22 cellular contexts compared by ENCODE assay signal in genomic region chr6:169429001-169429400, GRCh38.
DNase-seq lines count a peak whose midpoint lies in the region; ATAC-seq and TF ChIP-seq lines count a peak whose summit lies in the region.
"Had no signal": no experiment of that assay in that cellular context is flagged by ENCODE, and none has a peak within 500 bp of the region (broad histone marks: within the 10 kb centered on the region; RNA-seq: fewer than 3 reads in every experiment).

No MANE protein-coding gene starts in this region.

- no peak overlapping the region for H3K4me3 ChIP-seq in GM23338
- H3K4me3 ChIP-seq in coronary artery: peak overlapping the region; percentile 54
- no peak overlapping the region for H3K4me3 ChIP-seq in smooth muscle cell
- no peak overlapping the region for H3K4me3 ChIP-seq in BE2C (ENCODE audit: low read depth, low read length)
- H3K4me3 ChIP-seq: cardiac muscle cell had no signal

- H2AFZ ChIP-seq in GM23338: no peak overlapping the region
- H2AFZ ChIP-seq in smooth muscle cell (ENCODE audit: low read depth): peak overlapping the region; percentile 41

- DNase-seq in GM23338 (ENCODE audit: low spot score) (no peak), coronary artery (ENCODE audit: low spot score) (no peak), smooth muscle cell (lab: John Stamatoyannopoulos, UW; ENCODE audit: unreplicated experiment) (no peak), GM20000 (ENCODE audit: low spot score) (no peak), HFFc6 (no peak), BE2C (no peak)
- DNase-seq in activated T-cell treated with anti-CD3 and anti-CD28 coated beads, Interleukin-2, amount 50 U/mL, for 4 hours: no peak
- DNase-seq: activated CD4-positive, alpha-beta T cell treated with anti-CD3 and anti-CD28 coated beads for 48 hours; activated naive CD4-positive, alpha-beta T cell treated with anti-CD3 and anti-CD28 coated beads for 36 hours; amygdala; C1 segment of cervical spinal cord; Caco-2; kidney glomerular epithelial cell; naive B cell; NCI-H446 treated with DMSO at 0.1 percent for 48 hours; OCI-M1 had no signal

- H3K9me3 ChIP-seq in smooth muscle cell (replicated peaks; ENCODE audit: low read depth) (peaks cover 7% of the 10 kb centered on the region), BE2C (no peaks in the 10 kb centered on the region; the same call in 1 of the 2 replicates)

- peak; percentile 9; the same call in 2 of the 3 replicates for ATAC-seq in GM23338
- no peak for ATAC-seq in activated T-cell treated with anti-CD3 and anti-CD28 coated beads, Interleukin-2, amount 50 U/mL, for 4 hours
- ATAC-seq: HCT116 had no signal

- H3K79me2 ChIP-seq in GM23338 (replicated peaks; ENCODE audit: insufficient read depth) (no peaks in the 10 kb centered on the region), smooth muscle cell (ENCODE audit: low read depth) (no peaks in the 10 kb centered on the region)

- peaks cover 61% of the 10 kb centered on the region for H3K36me3 Mint-ChIP-seq in GM23338 (ENCODE audit: low read depth)
- H3K36me3 Mint-ChIP-seq in nephron (ENCODE audit: low read depth): peaks cover 32% of the 10 kb centered on the region
- peaks cover 34% of the 10 kb centered on the region for H3K36me3 Mint-ChIP-seq in HFFc6 (ENCODE audit: low read depth)
- H3K36me3 Mint-ChIP-seq in activated T-cell treated with anti-CD3 and anti-CD28 coated beads, Interleukin-2, amount 50 U/mL, for 4 hours (ENCODE audit: insufficient read depth): no peaks in the 10 kb centered on the region

- H4K20me1 ChIP-seq in GM23338 (replicated peaks; ENCODE audit: insufficient read depth): no peaks in the 10 kb centered on the region
- no peaks in the 10 kb centered on the region for H4K20me1 ChIP-seq in smooth muscle cell (ENCODE audit: low read depth)

- 93% methylated on average over 11 of the region's 11 CpGs for WGBS in smooth muscle cell (ENCODE audit: low lambda C conversion rate)

- H3K36me3 ChIP-seq in GM23338 (ENCODE audit: insufficient read depth) (peaks cover 12% of the 10 kb centered on the region; the same call in 1 of the 2 replicates), smooth muscle cell (ENCODE audit: low read depth) (no peaks in the 10 kb centered on the region), BE2C (no peaks in the 10 kb centered on the region)
- H3K36me3 ChIP-seq: cardiac muscle cell had no signal

- H3K4me1 Mint-ChIP-seq in GM23338 (peaks cover 21% of the 10 kb centered on the region), nephron (peaks cover 22% of the 10 kb centered on the region), HFFc6 (ENCODE audit: low read depth) (peaks cover 15% of the 10 kb centered on the region)
- H3K4me1 Mint-ChIP-seq in activated T-cell treated with anti-CD3 and anti-CD28 coated beads, Interleukin-2, amount 50 U/mL, for 4 hours (ENCODE audit: low read depth): no peaks in the 10 kb centered on the region
- H3K4me1 Mint-ChIP-seq: IgD-negative memory B cell, naive B cell had no signal

- H3K4me3 Mint-ChIP-seq in GM23338 (no peak overlapping the region), nephron (peak overlapping the region; percentile 15 to 53 (median 21)), HFFc6 (no peak overlapping the region)
- no peak overlapping the region for H3K4me3 Mint-ChIP-seq in activated T-cell treated with anti-CD3 and anti-CD28 coated beads, Interleukin-2, amount 50 U/mL, for 4 hours
- H3K4me3 Mint-ChIP-seq: activated naive CD4-positive, alpha-beta T cell treated with anti-CD3 and anti-CD28 coated beads for 36 hours; dendritic cell treated with granulocyte-macrophage colony-stimulating factor and Interleukin-4, amounts not matched to agents 40 ng/mL and 50 ng/mL, for 4 days; IgD-negative memory B cell; naive B cell had no signal

- H3K27me3 Mint-ChIP-seq in GM23338 (ENCODE audit: insufficient read depth, low read depth, poor library complexity): peaks cover 10% of the 10 kb centered on the region
- H3K27me3 Mint-ChIP-seq in nephron (ENCODE audit: low read depth): peaks cover 5% of the 10 kb centered on the region
- H3K27me3 Mint-ChIP-seq in HFFc6 (ENCODE audit: insufficient read depth): peaks cover 2% of the 10 kb centered on the region; the same call in 1 of the 2 replicates
- peaks cover 5% of the 10 kb centered on the region for H3K27me3 Mint-ChIP-seq in activated T-cell treated with anti-CD3 and anti-CD28 coated beads, Interleukin-2, amount 50 U/mL, for 4 hours (ENCODE audit: low read depth)
- H3K27me3 Mint-ChIP-seq: dendritic cell treated with granulocyte-macrophage colony-stimulating factor and Interleukin-4, amounts not matched to agents 40 ng/mL and 50 ng/mL, for 4 days; IgD-negative memory B cell; naive B cell had no signal

- H3K9me3 Mint-ChIP-seq in GM23338: peaks cover 73% of the 10 kb centered on the region
- H3K9me3 Mint-ChIP-seq in nephron: peaks cover 43% of the 10 kb centered on the region
- peaks cover 42% of the 10 kb centered on the region for H3K9me3 Mint-ChIP-seq in HFFc6
- peaks cover 30% of the 10 kb centered on the region for H3K9me3 Mint-ChIP-seq in activated T-cell treated with anti-CD3 and anti-CD28 coated beads, Interleukin-2, amount 50 U/mL, for 4 hours

- no peaks in the 10 kb centered on the region for H3K27me3 ChIP-seq in GM23338 (ENCODE audit: insufficient read depth)
- H3K27me3 ChIP-seq in smooth muscle cell (ENCODE audit: low read depth): no peaks in the 10 kb centered on the region
- no peaks in the 10 kb centered on the region for H3K27me3 ChIP-seq in BE2C
- H3K27me3 ChIP-seq: cardiac muscle cell had no signal

- H3K9ac ChIP-seq in smooth muscle cell (ENCODE audit: low read depth): no peak overlapping the region

- H3K4me1 ChIP-seq in GM23338 (ENCODE audit: insufficient read depth) (peaks cover 7% of the 10 kb centered on the region), smooth muscle cell (ENCODE audit: low read depth) (peaks cover 14% of the 10 kb centered on the region), BE2C (no peaks in the 10 kb centered on the region)
- H3K4me1 ChIP-seq: Caco-2 had no signal

- H3F3A ChIP-seq in GM23338 (replicated peaks; ENCODE audit: low read depth) (no peaks in the 10 kb centered on the region), smooth muscle cell (ENCODE audit: low read depth) (peaks cover 3% of the 10 kb centered on the region)

- no peak overlapping the region for H3K27ac ChIP-seq in GM23338 (ENCODE audit: low read depth)
- H3K27ac ChIP-seq in coronary artery: peak overlapping the region; percentile 12 to 76
- H3K27ac ChIP-seq in smooth muscle cell (ENCODE audit: low read depth): peak overlapping the region; percentile 86
- H3K27ac ChIP-seq: cardiac muscle cell, VCaP had no signal

- H3K4me2 ChIP-seq in GM23338 (no peak overlapping the region), smooth muscle cell (peak overlapping the region; percentile 72)

- no peaks in the 10 kb centered on the region for H3K9me2 ChIP-seq in GM23338 (ENCODE audit: insufficient read depth)

- TF ChIP-seq CTCF in GM23338 (conservative IDR thresholded peaks at IDR 0.05; ENCODE audit: low read depth in 2 of 2): no peak
- TF ChIP-seq CTCF in coronary artery (IDR thresholded peaks at IDR 0.05): no peak
- TF ChIP-seq CTCF in nephron (IDR thresholded peaks at IDR 0.05; ENCODE audit: unreplicated experiment in 3 of 3): no peak
- TF ChIP-seq CTCF in smooth muscle cell (IDR thresholded peaks at IDR 0.05; ENCODE audit: borderline replicate concordance, insufficient read depth, poor library complexity, severe bottlenecking): no peak
- TF ChIP-seq CTCF in GM20000 (IDR thresholded peaks at IDR 0.05; ENCODE audit: extremely low read depth, missing control alignments): no peak
- TF ChIP-seq CTCF in HFFc6 (IDR thresholded peaks at IDR 0.05): no peak
- TF ChIP-seq CTCF in BE2C (IDR thresholded peaks at IDR 0.05; ENCODE audit: low read depth, low read length): no peak

- no peak overlapping the region for H3K27ac Mint-ChIP-seq in GM23338
- H3K27ac Mint-ChIP-seq in nephron: peak overlapping the region; percentile 95 to 99 (median 98)
- no peak overlapping the region for H3K27ac Mint-ChIP-seq in HFFc6
- H3K27ac Mint-ChIP-seq: activated naive CD4-positive, alpha-beta T cell treated with anti-CD3 and anti-CD28 coated beads for 36 hours; dendritic cell treated with granulocyte-macrophage colony-stimulating factor and Interleukin-4, amounts not matched to agents 40 ng/mL and 50 ng/mL, for 4 days; IgD-negative memory B cell; naive B cell had no signal

TF ChIP-seq in GM23338, 12 proteins besides CTCF, POLR2A, EP300 and RAD21 (continues in another document):
- TF ChIP-seq ZNF331 (CRISPR knock-in tag; IDR thresholded peaks at IDR 0.05; ENCODE audit: low read depth): no peak
- TF ChIP-seq JUNB (IDR thresholded peaks at IDR 0.05; ENCODE audit: unreplicated experiment): no peak

Comparison
In these comparisons a context has a peak if more than half of its experiments do, and no peak if none do; other contexts are left out.
1. H3K27ac Mint-ChIP-seq: peak in nephron (3 of 3); none in GM23338 (single experiment) and HFFc6 (single experiment).
2. H3K4me3 Mint-ChIP-seq: peak in nephron (3 of 3); none in GM23338 (single experiment), HFFc6 (single experiment) and activated T-cell treated with anti-CD3 and anti-CD28 coated beads, Interleukin-2, amount 50 U/mL, for 4 hours (single experiment).